Comparison of ENCODE assay signal across 19 cellular contexts in the genomic region with DNA sequence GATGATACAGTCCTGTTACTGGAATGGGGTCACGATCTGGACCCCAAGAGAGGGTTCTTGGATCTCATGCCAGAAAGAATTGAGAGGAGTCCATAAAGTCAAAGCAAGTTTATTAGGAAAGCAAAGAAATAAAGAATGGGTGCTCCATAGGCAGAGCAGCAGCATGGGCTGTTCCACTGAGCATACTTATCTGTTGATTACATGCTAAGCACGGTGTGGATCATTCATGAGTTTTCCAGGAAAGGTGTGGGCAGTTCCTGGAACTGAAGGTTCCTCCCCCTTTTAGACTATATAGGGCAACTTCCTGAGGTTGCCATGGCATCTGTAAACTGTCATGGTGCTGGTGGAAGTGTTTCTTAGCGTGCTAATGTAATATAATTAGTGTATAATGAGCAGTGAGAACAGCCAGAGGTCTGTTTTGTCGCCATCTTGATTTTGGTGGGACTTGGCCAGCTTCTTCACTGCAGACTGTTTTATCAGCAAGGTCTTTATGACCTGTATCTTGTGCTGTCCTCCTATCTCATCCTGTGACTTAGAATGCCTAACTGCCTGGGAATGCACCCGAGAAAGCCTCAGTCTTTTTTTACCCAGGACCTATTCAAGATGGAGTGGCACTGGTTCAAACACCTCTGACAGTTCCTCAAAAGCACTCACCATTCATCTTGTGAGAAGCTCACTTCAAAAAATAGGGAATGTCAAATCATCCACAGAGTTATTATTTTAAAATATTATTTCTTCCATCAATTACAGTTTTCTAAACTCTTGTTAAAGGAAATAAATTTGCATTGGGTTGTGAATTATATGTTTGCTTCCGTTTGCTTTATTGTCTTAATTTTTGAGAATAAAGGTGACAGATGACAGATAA.
"Had no signal": no experiment of that assay in that cellular context is flagged by ENCODE, and none has a peak within 500 bp of the region (broad histone marks: within the 10 kb centered on the region; RNA-seq: fewer than 3 reads in every experiment).

No MANE protein-coding gene starts in this region.

- H3K4me3 ChIP-seq: dorsolateral prefrontal cortex, lung, stomach, vagina had no signal

- DNase-seq: activated naive CD4-positive, alpha-beta T cell treated with Interleukin-2 at 50 U/mL for 16 hours; activated T-cell treated with anti-CD3 and anti-CD28 coated beads for 4 hours; dorsolateral prefrontal cortex; foreskin keratinocyte; glutamatergic neuron; hypothalamus; kidney; stimulated activated CD4-positive, alpha-beta T cell treated with anti-CD3 and anti-CD28 coated beads, Interleukin-12 subunit alpha, Interleukin-12 subunit beta, amount 100 ng/mL, for 4 hours; stimulated activated CD4-positive, alpha-beta T cell treated with anti-CD3 and anti-CD28 coated beads, Interleukin-2, amount 100 ng/mL, for 48 hours; stomach; trophoblast cell had no signal

- H3K27ac Mint-ChIP-seq: mesothelial cell of epicardium; nephron; T-helper 1 cell treated with Interleukin-12 subunit alpha and Interleukin-12 subunit beta and Interleukin-4 antibody, amounts not matched to agents 30 μg/mL and 1 μg/mL, for 36 hours had no signal

- H3K27me3 ChIP-seq: foreskin keratinocyte, vagina had no signal

- H3K27me3 Mint-ChIP-seq: brain had no signal

- H3K36me3 Mint-ChIP-seq: brain, mesothelial cell of epicardium had no signal

- H3K36me3 ChIP-seq: stomach, vagina had no signal

- H3K4me1 ChIP-seq: foreskin keratinocyte, stomach, vagina had no signal

- H3K4me3 Mint-ChIP-seq: brain; mesothelial cell of epicardium; nephron; T-helper 1 cell treated with Interleukin-12 subunit alpha and Interleukin-12 subunit beta and Interleukin-4 antibody, amounts not matched to agents 30 μg/mL and 1 μg/mL, for 36 hours had no signal

- H3K4me1 Mint-ChIP-seq: mesothelial cell of epicardium, nephron had no signal

- H3K27ac ChIP-seq: dorsolateral prefrontal cortex, epithelial cell of prostate, foreskin keratinocyte, stomach, vagina had no signal

- H3K9me3 ChIP-seq: stomach, vagina had no signal

- ATAC-seq: foreskin keratinocyte, left lobe of liver had no signal
